ENCODE assay signal across 28 cellular contexts in the genomic region with DNA sequence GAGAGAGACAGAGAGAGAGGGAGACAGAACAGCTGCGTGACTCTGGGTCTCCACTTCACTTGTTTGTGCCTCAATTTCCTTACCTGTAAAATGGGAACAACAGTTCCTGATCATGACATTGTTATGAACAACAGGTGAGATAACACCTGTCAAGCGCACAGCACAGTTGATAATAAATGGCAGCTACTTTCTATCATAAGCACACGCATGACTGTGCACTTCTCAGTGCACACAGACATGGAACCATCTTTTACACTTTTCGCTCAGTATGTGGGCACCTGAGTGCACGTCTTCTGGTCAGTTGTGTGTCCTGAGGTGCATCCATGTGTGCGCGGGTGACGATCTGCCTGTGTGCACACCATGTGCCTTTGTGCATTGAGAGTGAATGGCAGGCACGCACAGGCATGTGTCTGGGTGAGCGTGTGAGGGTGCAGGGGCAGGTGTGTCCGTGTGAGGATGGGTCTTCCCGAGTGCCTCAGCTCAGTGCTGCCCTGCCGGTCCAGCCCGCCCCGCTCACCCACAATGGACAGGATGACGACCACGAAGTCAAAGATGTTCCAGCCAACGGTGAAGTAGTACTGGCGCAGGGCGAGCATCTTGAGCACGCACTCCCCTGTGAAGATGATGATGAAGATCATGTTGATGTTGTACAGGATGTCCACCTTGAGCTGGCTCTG. TPM values are rescaled to one million over a fixed set of nuclear protein-coding genes. Genes with fewer than 3 reads are reported as not detected.
DNase-seq lines count a peak whose midpoint lies in the region; ATAC-seq, FAIRE-seq and TF ChIP-seq lines count a peak whose summit lies in the region.
"Had no signal": no experiment of that assay in that cellular context is flagged by ENCODE, and none has a peak within 500 bp of the region (broad histone marks: within the 10 kb centered on the region; RNA-seq: fewer than 3 reads in every experiment).

No MANE protein-coding gene starts in this region.

- DNase-seq in A549 (ENCODE audit: low read depth in 1 of 2, low spot score in 1 of 2), result no peak
- DNase-seq in osteoblast (ENCODE audit: insufficient read length, low spot score, missing footprints), result peak; percentile 85
- no peak for DNase-seq in Kasumi-1 (lab: John Stamatoyannopoulos, UW)
- DNase-seq in GM19240 (ENCODE audit: insufficient read length, low spot score), result no peak
- DNase-seq in GM23338 (ENCODE audit: low spot score), result no peak
- DNase-seq: CD8-positive, alpha-beta T cell; DMS79 treated with DMSO at 0.1 percent for 48 hours; GF-D8; Karpas-422; MV-4-11; NCI-H1105; NCI-H1436 treated with DMSO at 0.1 percent for 48 hours; NCI-H187 treated with DMSO at 0.1 percent for 48 hours; NCI-H2171 treated with DMSO at 0.1 percent for 48 hours; NCI-H345; NCI-H510A treated with DMSO at 0.1 percent for 48 hours; NCI-H748 treated with DMSO at 0.1 percent for 48 hours; PC-3; SJCRH30 had no signal

- H3K4me3 ChIP-seq in A549 (no peak overlapping the region), HEK293 (ENCODE audit: low read depth, low read length) (no peak overlapping the region), osteoblast (ENCODE audit: insufficient read depth, low read length) (no peak overlapping the region), GM23338 (no peak overlapping the region)
- H3K4me3 ChIP-seq: SJCRH30 had no signal

- H3K27ac Mint-ChIP-seq in activated T-helper 17 cell treated with anti-CD3 and anti-CD28 coated beads, Interleukin-2, amount 50 U/mL, for 72 hours, result peak overlapping the region; percentile 46
- no peak overlapping the region for H3K27ac Mint-ChIP-seq in GM23338
- H3K27ac Mint-ChIP-seq: CD8-positive, alpha-beta T cell had no signal

- TF ChIP-seq CTCF in A549 (IDR thresholded peaks at IDR 0.05) (no peak), HEK293 (tag by site-specific recombination; IDR thresholded peaks at IDR 0.05) (no peak), osteoblast (IDR thresholded peaks at IDR 0.05; ENCODE audit: extremely low read depth, low read depth, low read length) (no peak), GM23338 (conservative IDR thresholded peaks at IDR 0.05; ENCODE audit: low read depth in 2 of 2) (no peak)

- CTCF ChIA-PET in A549 (lab: Yijun Ruan, JAX), result interaction anchor here (0.8 to 3.8 kb wide), 11 partner anchors 9 to 83 kb away, joined by 3 to 24 read pairs (median 5); a partner anchor contains a TSS
- CTCF ChIA-PET in HEK293 (lab: Yijun Ruan, JAX), result interaction anchor here (0.6 to 0.8 kb wide), 2 partner anchors 9 to 340 kb away, joined by 3 to 6 read pairs; no protein-coding TSS in a partner anchor

- H3K4me1 ChIP-seq in A549 (no peaks in the 10 kb centered on the region), HEK293 (ENCODE audit: control insufficient read depth, insufficient read depth, low read length) (no peaks in the 10 kb centered on the region), osteoblast (ENCODE audit: insufficient read depth, low read length) (no peaks in the 10 kb centered on the region), GM23338 (ENCODE audit: insufficient read depth) (no peaks in the 10 kb centered on the region)
- H3K4me1 ChIP-seq: SJCRH30 had no signal

- H2AFZ ChIP-seq in osteoblast (ENCODE audit: low read length), result no peak overlapping the region
- H2AFZ ChIP-seq in GM23338, result no peak overlapping the region

- H4K20me1 ChIP-seq in osteoblast (ENCODE audit: insufficient read depth, low read length), result no peaks in the 10 kb centered on the region
- H4K20me1 ChIP-seq in GM23338 (replicated peaks; ENCODE audit: insufficient read depth), result no peaks in the 10 kb centered on the region

- no peaks in the 10 kb centered on the region for H3K9me3 Mint-ChIP-seq in activated T-helper 17 cell treated with anti-CD3 and anti-CD28 coated beads, Interleukin-2, amount 50 U/mL, for 72 hours
- no peaks in the 10 kb centered on the region; the same call in 2 of the 3 replicates for H3K9me3 Mint-ChIP-seq in GM23338
- H3K9me3 Mint-ChIP-seq: CD8-positive, alpha-beta T cell had no signal

- WGBS in A549 (ENCODE audit: missing lambda C conversion rate), result 77% methylated on average over 21 of the region's 21 CpGs

- peaks cover 7% of the 10 kb centered on the region for H3K4me1 Mint-ChIP-seq in activated T-helper 17 cell treated with anti-CD3 and anti-CD28 coated beads, Interleukin-2, amount 50 U/mL, for 72 hours
- peaks cover 2% of the 10 kb centered on the region; the same call in 2 of the 3 replicates for H3K4me1 Mint-ChIP-seq in GM23338

- TF ChIP-seq RAD21 in A549 (conservative IDR thresholded peaks at IDR 0.05 in 1 of 2, IDR thresholded peaks at IDR 0.05 in 1 of 2), result no peak

- no peak for FAIRE-seq in A549 (lab: Jason Lieb, UNC)
- FAIRE-seq: GM12891, H1 had no signal

- no peaks in the 10 kb centered on the region for H3F3A ChIP-seq in GM23338 (replicated peaks; ENCODE audit: low read depth)

- no peaks in the 10 kb centered on the region for H3K9me2 ChIP-seq in GM23338 (ENCODE audit: insufficient read depth)

- H3K4me3 Mint-ChIP-seq in activated T-helper 17 cell treated with anti-CD3 and anti-CD28 coated beads, Interleukin-2, amount 50 U/mL, for 72 hours, result no peak overlapping the region
- no peak overlapping the region for H3K4me3 Mint-ChIP-seq in GM23338
- H3K4me3 Mint-ChIP-seq: CD8-positive, alpha-beta T cell had no signal

- 0 out of 2 replicates have a peak, but pooled peaks have one; percentile 14 for TF ChIP-seq POLR2A in A549 (IDR thresholded peaks at IDR 0.05; ENCODE audit: low read length)

- POLR2A ChIA-PET in A549 (lab: Yijun Ruan, JAX), result no interaction called here
- POLR2A ChIA-PET in HEK293 (lab: Yijun Ruan, JAX), result interaction anchor here (0.5 to 0.6 kb wide), 2 partner anchors 22 to 264 kb away, joined by 3 to 4 read pairs; no protein-coding TSS in a partner anchor

- no peak for TF ChIP-seq EP300 in A549 (IDR thresholded peaks at IDR 0.05)

- H3K79me2 ChIP-seq in osteoblast (ENCODE audit: insufficient read depth, low read length) (no peaks in the 10 kb centered on the region), GM23338 (replicated peaks; ENCODE audit: insufficient read depth) (no peaks in the 10 kb centered on the region)

- no peak for ATAC-seq in A549
- no peak for ATAC-seq in activated T-helper 17 cell treated with anti-CD3 and anti-CD28 coated beads, Interleukin-2, amount 50 U/mL, for 72 hours (replicated peaks)
- ATAC-seq in GM23338, result no peak
- ATAC-seq: CD8-positive, alpha-beta T cell; HCT116; PC-3; SK-N-SH treated with all-trans-retinoic acid at 6 μM for 48 hours had no signal

- no peaks in the 10 kb centered on the region for H3K27me3 ChIP-seq in osteoblast (ENCODE audit: insufficient read depth, low read length)
- H3K27me3 ChIP-seq in GM23338 (ENCODE audit: insufficient read depth), result no peaks in the 10 kb centered on the region
- H3K27me3 ChIP-seq: SJCRH30 had no signal

- no peaks in the 10 kb centered on the region for H3K36me3 Mint-ChIP-seq in activated T-helper 17 cell treated with anti-CD3 and anti-CD28 coated beads, Interleukin-2, amount 50 U/mL, for 72 hours (ENCODE audit: low read depth)
- H3K36me3 Mint-ChIP-seq in GM23338 (ENCODE audit: low read depth), result peaks cover 33% of the 10 kb centered on the region
- H3K36me3 Mint-ChIP-seq: CD8-positive, alpha-beta T cell had no signal

- H3K36me3 ChIP-seq in HEK293 (ENCODE audit: control insufficient read depth in 2 of 2, insufficient read depth in 1 of 2, low read length in 2 of 2), result no peaks in the 10 kb centered on the region
- no peaks in the 10 kb centered on the region for H3K36me3 ChIP-seq in osteoblast (ENCODE audit: insufficient read depth, low read length)
- H3K36me3 ChIP-seq in GM23338 (ENCODE audit: insufficient read depth), result no peaks in the 10 kb centered on the region
- H3K36me3 ChIP-seq: SJCRH30 had no signal

- no peak overlapping the region for H3K27ac ChIP-seq in A549
- no peak overlapping the region for H3K27ac ChIP-seq in HEK293 (ENCODE audit: extremely low read depth, low read depth, low read length)
- no peak overlapping the region for H3K27ac ChIP-seq in osteoblast (ENCODE audit: low read depth, low read length)
- no peak overlapping the region for H3K27ac ChIP-seq in GM23338 (ENCODE audit: low read depth)
- H3K27ac ChIP-seq: C4-2B, SJCRH30 had no signal

- no peak overlapping the region for H3K4me2 ChIP-seq in A549
- no peak overlapping the region for H3K4me2 ChIP-seq in osteoblast (ENCODE audit: insufficient read depth, low read length)
- no peak overlapping the region for H3K4me2 ChIP-seq in GM23338

- H3K27me3 Mint-ChIP-seq in activated T-helper 17 cell treated with anti-CD3 and anti-CD28 coated beads, Interleukin-2, amount 50 U/mL, for 72 hours, result no peaks in the 10 kb centered on the region
- peaks cover 2% of the 10 kb centered on the region for H3K27me3 Mint-ChIP-seq in GM23338 (ENCODE audit: insufficient read depth, low read depth, poor library complexity)

- H3K9me3 ChIP-seq in A549 (no peaks in the 10 kb centered on the region), HEK293 (ENCODE audit: control insufficient read depth, insufficient read depth, low read depth, low read length) (no peaks in the 10 kb centered on the region), osteoblast (ENCODE audit: low read depth, low read length) (no peaks in the 10 kb centered on the region)
- H3K9me3 ChIP-seq: SJCRH30 had no signal

RNA-seq across cellular contexts. Expression of a gene that starts 10.3 kb away (rescaled TPM):
- polyA plus RNA-seq in A549 (2011; rRNA removed) (0.14 and 0.19 TPM in 2 replicates), A549 (2017; fragmentation: RNase III; extraction: RNeasy Plus Mini Kit Qiagen cat#74134 plus additional on column Dnase treatment) (not detected in 3 replicates), GM23338 (2016; fragmentation: Nextera tagmentation; extraction: Ambion mirVana) (1.5 and 2.5 TPM in 2 replicates)
- 0.08 and 0.17 TPM in 2 replicates for polyA plus RNA-seq in A549 (2012; cell fraction: cytosol; rRNA removed)
- polyA plus RNA-seq in A549 (2012; cell fraction: nucleus; rRNA removed), result 0.05 TPM in 1 of 2 replicates, not detected in the other
- polyA minus RNA-seq in A549 (2011; rRNA and poly(A)+ RNA removed), result not detected in 2 replicates
- total RNA-seq in activated T-helper 17 cell treated with anti-CD3 and anti-CD28 coated beads, Interleukin-2, amount 50 U/mL, for 72 hours, result 10 to 100 TPM; 29.3 to 41.4 TPM
- total RNA-seq in osteoblast, result 0.36 and 0.59 TPM in 2 replicates
- 1.3 and 3.0 TPM in 2 replicates for total RNA-seq in GM23338 (2014; rRNA removed; shearing (Covaris generic))
- total RNA-seq: PC-3 had no signal

RNA-seq across cellular contexts. Expression of a gene that starts 23.8 kb away (rescaled TPM):
- polyA plus RNA-seq in A549 (2011; rRNA removed), result not detected in 2 replicates
- not detected in 2 replicates for polyA plus RNA-seq in A549 (2012; cell fraction: cytosol; rRNA removed)
- not detected in 2 replicates for polyA plus RNA-seq in A549 (2012; cell fraction: nucleus; rRNA removed)
- not detected in 3 replicates for polyA plus RNA-seq in A549 (2017; fragmentation: RNase III; extraction: RNeasy Plus Mini Kit Qiagen cat#74134 plus additional on column Dnase treatment)
- not detected in 2 replicates for polyA minus RNA-seq in A549 (2011; rRNA and poly(A)+ RNA removed)
- total RNA-seq in activated T-helper 17 cell treated with anti-CD3 and anti-CD28 coated beads, Interleukin-2, amount 50 U/mL, for 72 hours, result under 1 TPM in 1 of 2 donors, not detected in 1; 0.56 TPM
- total RNA-seq in osteoblast, result not detected in 2 replicates
- not detected in 2 replicates for total RNA-seq in GM23338 (2014; rRNA removed; shearing (Covaris generic))
- 0.57 TPM in 1 of 2 replicates, not detected in the other for polyA plus RNA-seq in GM23338 (2016; fragmentation: Nextera tagmentation; extraction: Ambion mirVana)
- total RNA-seq: A673; CD8-positive, alpha-beta T cell; H1; M059J; PC-3; SJCRH30 had no signal

RNA-seq across cellular contexts. Expression of a gene that starts 30.3 kb away (rescaled TPM):
- polyA plus RNA-seq in A549 (2011; rRNA removed) (0.06 and 0.17 TPM in 2 replicates), A549 (2017; fragmentation: RNase III; extraction: RNeasy Plus Mini Kit Qiagen cat#74134 plus additional on column Dnase treatment) (0.03 to 0.08 TPM (median 0.03 TPM) in 3 replicates), GM23338 (2016; fragmentation: Nextera tagmentation; extraction: Ambion mirVana) (2.3 and 2.5 TPM in 2 replicates)
- polyA plus RNA-seq in A549 (2012; cell fraction: cytosol; rRNA removed), result 0.03 and 0.07 TPM in 2 replicates
- 0.05 TPM in 2 replicates for polyA plus RNA-seq in A549 (2012; cell fraction: nucleus; rRNA removed)
- polyA minus RNA-seq in A549 (2011; rRNA and poly(A)+ RNA removed), result 0.45 and 0.88 TPM in 2 replicates
- total RNA-seq in activated T-helper 17 cell treated with anti-CD3 and anti-CD28 coated beads, Interleukin-2, amount 50 U/mL, for 72 hours, result under 1 TPM; 0.32 to 0.37 TPM
- total RNA-seq in osteoblast, result under 0.01 TPM in 1 of 2 replicates, not detected in the other
- total RNA-seq in GM23338 (2014; rRNA removed; shearing (Covaris generic)), result 7.9 and 8.5 TPM in 2 replicates
- total RNA-seq: M059J, PC-3 had no signal

RNA-seq across cellular contexts. Expression of a gene that starts 31.4 kb away (rescaled TPM):
- not detected in 2 replicates for polyA plus RNA-seq in A549 (2011; rRNA removed)
- polyA plus RNA-seq in A549 (2012; cell fraction: cytosol; rRNA removed), result not detected in 2 replicates
- polyA plus RNA-seq in A549 (2012; cell fraction: nucleus; rRNA removed), result not detected in 2 replicates
- not detected in 3 replicates for polyA plus RNA-seq in A549 (2017; fragmentation: RNase III; extraction: RNeasy Plus Mini Kit Qiagen cat#74134 plus additional on column Dnase treatment)
- polyA minus RNA-seq in A549 (2011; rRNA and poly(A)+ RNA removed), result not detected in 2 replicates
- total RNA-seq in activated T-helper 17 cell treated with anti-CD3 and anti-CD28 coated beads, Interleukin-2, amount 50 U/mL, for 72 hours, result under 1 TPM in 1 of 2 donors, not detected in 1; 0.61 TPM
- total RNA-seq in osteoblast, result not detected in 2 replicates
- total RNA-seq in GM23338 (2014; rRNA removed; shearing (Covaris generic)), result not detected in 2 replicates
- 0.44 TPM in 1 of 2 replicates, not detected in the other for polyA plus RNA-seq in GM23338 (2016; fragmentation: Nextera tagmentation; extraction: Ambion mirVana)
- total RNA-seq: A673; CD8-positive, alpha-beta T cell; H1; M059J; PC-3; SJCRH30 had no signal
- polyA plus RNA-seq: H1 had no signal

RNA-seq across cellular contexts. Expression of a gene that starts 46.1 kb away (rescaled TPM):
- polyA plus RNA-seq in A549 (2011; rRNA removed), result not detected in 2 replicates
- polyA plus RNA-seq in A549 (2012; cell fraction: cytosol; rRNA removed), result not detected in 2 replicates
- not detected in 2 replicates for polyA plus RNA-seq in A549 (2012; cell fraction: nucleus; rRNA removed)
- polyA plus RNA-seq in A549 (2017; fragmentation: RNase III; extraction: RNeasy Plus Mini Kit Qiagen cat#74134 plus additional on column Dnase treatment), result not detected in 3 replicates
- not detected in 2 replicates for polyA minus RNA-seq in A549 (2011; rRNA and poly(A)+ RNA removed)
- 1 to 10 TPM; 7.6 to 8.2 TPM for total RNA-seq in activated T-helper 17 cell treated with anti-CD3 and anti-CD28 coated beads, Interleukin-2, amount 50 U/mL, for 72 hours
- not detected in 2 replicates for total RNA-seq in osteoblast
- not detected in 2 replicates for total RNA-seq in GM23338 (2014; rRNA removed; shearing (Covaris generic))
- polyA plus RNA-seq in GM23338 (2016; fragmentation: Nextera tagmentation; extraction: Ambion mirVana), result 0.68 TPM in 1 of 2 replicates, not detected in the other
- total RNA-seq: A673; CD8-positive, alpha-beta T cell; H1; M059J; PC-3; SJCRH30 had no signal
